Comparison of ENCODE assay signal across 18 cellular contexts in the genomic region with DNA sequence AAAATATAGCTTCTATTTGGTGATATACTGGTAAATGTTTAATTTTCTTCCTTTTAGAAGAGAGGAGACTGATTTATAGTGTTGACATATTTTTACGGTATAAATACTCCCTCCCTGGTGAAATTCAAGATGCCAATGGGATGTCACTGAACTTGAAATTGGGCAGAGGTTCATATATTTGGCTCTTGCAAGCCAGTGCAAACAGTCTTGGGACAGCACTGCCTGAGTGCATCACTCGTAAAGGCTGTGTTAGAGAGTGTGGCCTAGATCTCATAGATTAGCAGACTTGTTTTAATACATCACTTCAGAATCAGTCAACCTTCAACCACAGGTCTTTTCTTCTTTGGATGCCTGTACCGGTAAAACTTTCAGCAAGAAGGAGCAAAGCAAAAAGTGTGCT.
A peak's percentile ranks its signal among the peaks of the same experiment; 100 is the strongest.
DNase-seq lines count a peak whose midpoint lies in the region; ATAC-seq and TF ChIP-seq lines count a peak whose summit lies in the region.
"Had no signal": no experiment of that assay in that cellular context is flagged by ENCODE, and none has a peak within 500 bp of the region (broad histone marks: within the 10 kb centered on the region; RNA-seq: fewer than 3 reads in every experiment).

No MANE protein-coding gene starts in this region.

- H3K4me1 Mint-ChIP-seq in brain = peaks cover 21% of the 10 kb centered on the region
- no peaks in the 10 kb centered on the region for H3K4me1 Mint-ChIP-seq in effector memory CD8-positive, alpha-beta T cell (ENCODE audit: low read depth in 2 of 2)
- H3K4me1 Mint-ChIP-seq: CD14-positive monocyte had no signal

- TF ChIP-seq CTCF in LNCaP clone FGC (IDR thresholded peaks at IDR 0.05; ENCODE audit: control insufficient read depth, extremely low read depth, insufficient read depth) (no peak), brain (conservative IDR thresholded peaks at IDR 0.05) (no peak)

- DNase-seq in DMS79 (lab: John Stamatoyannopoulos, UW) = peak; percentile 97
- peak; percentile 75 for DNase-seq in LNCaP clone FGC (ENCODE audit: low read depth)
- peak; percentile 13 for DNase-seq in renal cortical epithelial cell (ENCODE audit: low read depth)
- no peak for DNase-seq in effector memory CD8-positive, alpha-beta T cell
- DNase-seq in cortex of kidney (lab: John Stamatoyannopoulos, UW) = no peak
- DNase-seq: 8988T; CD4-positive, alpha-beta memory T cell; DMS153; DND-41; EL had no signal

- H3K27ac Mint-ChIP-seq in brain = peak overlapping the region in 3 of 5 experiments; percentile 14 to 29 (median 20)
- no peak overlapping the region for H3K27ac Mint-ChIP-seq in effector memory CD8-positive, alpha-beta T cell
- H3K27ac Mint-ChIP-seq: CD14-positive monocyte; CD4-positive, alpha-beta memory T cell; IgD-negative memory B cell had no signal

- H3K4me3 Mint-ChIP-seq in brain = no peak overlapping the region
- no peak overlapping the region for H3K4me3 Mint-ChIP-seq in effector memory CD8-positive, alpha-beta T cell
- H3K4me3 Mint-ChIP-seq: CD14-positive monocyte; CD4-positive, alpha-beta memory T cell; IgD-negative memory B cell had no signal

- no peaks in the 10 kb centered on the region for H3K36me3 Mint-ChIP-seq in brain
- H3K36me3 Mint-ChIP-seq in effector memory CD8-positive, alpha-beta T cell (ENCODE audit: insufficient read depth) = no peaks in the 10 kb centered on the region
- H3K36me3 Mint-ChIP-seq: CD14-positive monocyte; CD4-positive, alpha-beta memory T cell; IgD-negative memory B cell had no signal

- no peaks in the 10 kb centered on the region for H3K9me3 Mint-ChIP-seq in brain
- H3K9me3 Mint-ChIP-seq in effector memory CD8-positive, alpha-beta T cell = no peaks in the 10 kb centered on the region

- ATAC-seq in effector memory CD8-positive, alpha-beta T cell (replicated peaks) = no peak
- no peak for ATAC-seq in HG03378 (IDR thresholded peaks at IDR 0.05; ENCODE audit: unreplicated experiment)
- ATAC-seq: GM12878, HepG2 had no signal

- H3K27me3 Mint-ChIP-seq in brain = no peaks in the 10 kb centered on the region
- H3K27me3 Mint-ChIP-seq in effector memory CD8-positive, alpha-beta T cell = no peaks in the 10 kb centered on the region
- H3K27me3 Mint-ChIP-seq: CD4-positive, alpha-beta memory T cell had no signal

- no peak overlapping the region for H3K4me3 ChIP-seq in LNCaP clone FGC (ENCODE audit: low read depth, low read length)
- H3K4me3 ChIP-seq: BLaER1, GM12878, HAP-1 had no signal

Comparison
In these comparisons a context has a peak if more than half of its experiments do, and no peak if none do; other contexts are left out.
1. DNase-seq: peak in DMS79 (single experiment), LNCaP clone FGC (single experiment) and renal cortical epithelial cell (single experiment); none in effector memory CD8-positive, alpha-beta T cell (0 of 3) and cortex of kidney (single experiment).
2. H3K27ac Mint-ChIP-seq: peak in brain (3 of 5); none in effector memory CD8-positive, alpha-beta T cell (0 of 2).